Comparison of ENCODE assay signal across 1 cellular context in the genomic region with DNA sequence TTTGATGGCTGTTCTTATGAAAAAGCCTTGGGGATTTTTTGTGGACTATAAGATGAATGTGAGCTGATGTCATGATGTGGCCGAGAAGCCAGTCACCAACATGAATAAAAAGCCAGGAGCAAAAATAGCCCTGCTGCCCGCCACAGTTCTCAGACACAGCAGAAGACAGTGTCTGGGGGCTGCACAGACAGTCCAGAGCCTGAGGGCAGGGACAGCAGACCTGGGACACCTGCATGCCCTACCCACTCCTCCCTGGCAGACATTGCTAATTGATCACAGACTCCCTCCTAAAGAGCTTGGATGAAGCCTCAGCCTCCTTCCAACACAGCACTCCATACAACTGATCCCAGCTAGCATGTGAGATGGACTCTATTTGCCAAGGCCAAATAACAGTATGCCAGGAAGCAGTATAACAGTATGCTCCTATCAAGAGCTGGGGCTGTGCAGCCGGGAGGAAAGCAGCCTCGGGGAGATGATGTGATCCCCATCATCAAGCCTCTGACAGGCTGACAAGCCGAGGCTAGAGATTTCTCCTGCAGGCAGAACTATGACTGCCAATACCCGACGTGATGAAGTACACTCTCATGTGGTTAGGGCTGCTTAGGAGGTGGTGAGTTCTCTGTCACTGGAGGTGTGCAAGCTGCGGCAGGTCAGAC.
A peak's percentile ranks its signal among the peaks of the same experiment; 100 is the strongest.
TF ChIP-seq lines count a peak whose summit lies in the region.

No MANE protein-coding gene starts in this region.

TF ChIP-seq in K562, 482 proteins besides CTCF, POLR2A, EP300 and RAD21 (continued from another document and continues in another):
- peak in 1 of 3 experiments; percentile 6 for TF ChIP-seq YY1 (IDR thresholded peaks at IDR 0.05; ENCODE audit: borderline replicate concordance in 1 of 3, control insufficient read depth in 1 of 3, extremely low read depth in 1 of 3, insufficient read depth in 3 of 3, insufficient read length in 1 of 3, insufficient replicate concordance in 2 of 3, low read depth in 1 of 3, low read length in 2 of 3)
- TF ChIP-seq KDM1A (IDR thresholded peaks at IDR 0.05) = no peak
- peak; percentile 26 for TF ChIP-seq MEIS2 (IDR thresholded peaks at IDR 0.05; ENCODE audit: partially characterized antibody)
- TF ChIP-seq PPARD (CRISPR knock-in tag; IDR thresholded peaks at IDR 0.05) = no peak
- peak; percentile 98 for TF ChIP-seq ZBTB17 (CRISPR knock-in tag; IDR thresholded peaks at IDR 0.05)
- TF ChIP-seq, protein P1, sequence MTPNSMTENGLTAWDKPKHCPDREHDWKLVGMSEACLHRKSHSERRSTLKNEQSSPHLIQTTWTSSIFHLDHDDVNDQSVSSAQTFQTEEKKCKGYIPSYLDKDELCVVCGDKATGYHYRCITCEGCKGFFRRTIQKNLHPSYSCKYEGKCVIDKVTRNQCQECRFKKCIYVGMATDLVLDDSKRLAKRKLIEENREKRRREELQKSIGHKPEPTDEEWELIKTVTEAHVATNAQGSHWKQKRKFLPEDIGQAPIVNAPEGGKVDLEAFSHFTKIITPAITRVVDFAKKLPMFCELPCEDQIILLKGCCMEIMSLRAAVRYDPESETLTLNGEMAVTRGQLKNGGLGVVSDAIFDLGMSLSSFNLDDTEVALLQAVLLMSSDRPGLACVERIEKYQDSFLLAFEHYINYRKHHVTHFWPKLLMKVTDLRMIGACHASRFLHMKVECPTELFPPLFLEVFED (CRISPR knock-in tag; conservative IDR thresholded peaks at IDR 0.05) = no peak
- 0 out of 2 replicates have a peak, but pooled peaks have one; percentile 43 for TF ChIP-seq HDAC2 (IDR thresholded peaks at IDR 0.05)
- TF ChIP-seq, protein P2, sequence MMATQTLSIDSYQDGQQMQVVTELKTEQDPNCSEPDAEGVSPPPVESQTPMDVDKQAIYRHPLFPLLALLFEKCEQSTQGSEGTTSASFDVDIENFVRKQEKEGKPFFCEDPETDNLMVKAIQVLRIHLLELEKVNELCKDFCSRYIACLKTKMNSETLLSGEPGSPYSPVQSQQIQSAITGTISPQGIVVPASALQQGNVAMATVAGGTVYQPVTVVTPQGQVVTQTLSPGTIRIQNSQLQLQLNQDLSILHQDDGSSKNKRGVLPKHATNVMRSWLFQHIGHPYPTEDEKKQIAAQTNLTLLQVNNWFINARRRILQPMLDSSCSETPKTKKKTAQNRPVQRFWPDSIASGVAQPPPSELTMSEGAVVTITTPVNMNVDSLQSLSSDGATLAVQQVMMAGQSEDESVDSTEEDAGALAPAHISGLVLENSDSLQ (IDR thresholded peaks at IDR 0.05) = peak; percentile 54; the same call in 1 of the 2 replicates
- TF ChIP-seq, protein P3, sequence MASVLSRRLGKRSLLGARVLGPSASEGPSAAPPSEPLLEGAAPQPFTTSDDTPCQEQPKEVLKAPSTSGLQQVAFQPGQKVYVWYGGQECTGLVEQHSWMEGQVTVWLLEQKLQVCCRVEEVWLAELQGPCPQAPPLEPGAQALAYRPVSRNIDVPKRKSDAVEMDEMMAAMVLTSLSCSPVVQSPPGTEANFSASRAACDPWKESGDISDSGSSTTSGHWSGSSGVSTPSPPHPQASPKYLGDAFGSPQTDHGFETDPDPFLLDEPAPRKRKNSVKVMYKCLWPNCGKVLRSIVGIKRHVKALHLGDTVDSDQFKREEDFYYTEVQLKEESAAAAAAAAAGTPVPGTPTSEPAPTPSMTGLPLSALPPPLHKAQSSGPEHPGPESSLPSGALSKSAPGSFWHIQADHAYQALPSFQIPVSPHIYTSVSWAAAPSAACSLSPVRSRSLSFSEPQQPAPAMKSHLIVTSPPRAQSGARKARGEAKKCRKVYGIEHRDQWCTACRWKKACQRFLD (CRISPR knock-in tag; IDR thresholded peaks at IDR 0.05) = no peak
- TF ChIP-seq, protein P4, sequence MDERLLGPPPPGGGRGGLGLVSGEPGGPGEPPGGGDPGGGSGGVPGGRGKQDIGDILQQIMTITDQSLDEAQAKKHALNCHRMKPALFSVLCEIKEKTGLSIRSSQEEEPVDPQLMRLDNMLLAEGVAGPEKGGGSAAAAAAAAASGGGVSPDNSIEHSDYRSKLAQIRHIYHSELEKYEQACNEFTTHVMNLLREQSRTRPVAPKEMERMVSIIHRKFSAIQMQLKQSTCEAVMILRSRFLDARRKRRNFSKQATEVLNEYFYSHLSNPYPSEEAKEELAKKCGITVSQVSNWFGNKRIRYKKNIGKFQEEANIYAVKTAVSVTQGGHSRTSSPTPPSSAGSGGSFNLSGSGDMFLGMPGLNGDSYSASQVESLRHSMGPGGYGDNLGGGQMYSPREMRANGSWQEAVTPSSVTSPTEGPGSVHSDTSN (CRISPR knock-in tag; IDR thresholded peaks at IDR 0.05; ENCODE audit: low read depth) = no peak
- TF ChIP-seq, protein P4 (tag; conservative IDR thresholded peaks at IDR 0.05; ENCODE audit: low read depth) = no peak
- TF ChIP-seq ZNF184 (CRISPR knock-in tag; IDR thresholded peaks at IDR 0.05) = no peak
- TF ChIP-seq NELFE (IDR thresholded peaks at IDR 0.05; ENCODE audit: insufficient read depth, insufficient read length) = no peak
- no peak for TF ChIP-seq ZNF12 (CRISPR knock-in tag; IDR thresholded peaks at IDR 0.05)
- TF ChIP-seq WHSC1 (IDR thresholded peaks at IDR 0.05; ENCODE audit: low read length) = no peak
- TF ChIP-seq, protein P5, sequence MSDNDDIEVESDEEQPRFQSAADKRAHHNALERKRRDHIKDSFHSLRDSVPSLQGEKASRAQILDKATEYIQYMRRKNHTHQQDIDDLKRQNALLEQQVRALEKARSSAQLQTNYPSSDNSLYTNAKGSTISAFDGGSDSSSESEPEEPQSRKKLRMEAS (CRISPR knock-in tag; IDR thresholded peaks at IDR 0.05) = peak; percentile 9; the same call in 1 of the 2 replicates
- no peak for TF ChIP-seq SOX6 (IDR thresholded peaks at IDR 0.05)
- no peak for TF ChIP-seq ETV1 (tag; conservative IDR thresholded peaks at IDR 0.05; ENCODE audit: low read depth)
- TF ChIP-seq MEF2D (tag; conservative IDR thresholded peaks at IDR 0.05; ENCODE audit: low read depth) = no peak
- TF ChIP-seq ARHGAP35 (IDR thresholded peaks at IDR 0.05; ENCODE audit: partially characterized antibody) = no peak
- TF ChIP-seq ZBTB8A (IDR thresholded peaks at IDR 0.05; ENCODE audit: partially characterized antibody) = no peak
- TF ChIP-seq ARID1B (IDR thresholded peaks at IDR 0.05) = no peak
- TF ChIP-seq, protein P6, sequence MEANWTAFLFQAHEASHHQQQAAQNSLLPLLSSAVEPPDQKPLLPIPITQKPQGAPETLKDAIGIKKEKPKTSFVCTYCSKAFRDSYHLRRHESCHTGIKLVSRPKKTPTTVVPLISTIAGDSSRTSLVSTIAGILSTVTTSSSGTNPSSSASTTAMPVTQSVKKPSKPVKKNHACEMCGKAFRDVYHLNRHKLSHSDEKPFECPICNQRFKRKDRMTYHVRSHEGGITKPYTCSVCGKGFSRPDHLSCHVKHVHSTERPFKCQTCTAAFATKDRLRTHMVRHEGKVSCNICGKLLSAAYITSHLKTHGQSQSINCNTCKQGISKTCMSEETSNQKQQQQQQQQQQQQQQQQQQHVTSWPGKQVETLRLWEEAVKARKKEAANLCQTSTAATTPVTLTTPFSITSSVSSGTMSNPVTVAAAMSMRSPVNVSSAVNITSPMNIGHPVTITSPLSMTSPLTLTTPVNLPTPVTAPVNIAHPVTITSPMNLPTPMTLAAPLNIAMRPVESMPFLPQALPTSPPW (CRISPR knock-in tag; IDR thresholded peaks at IDR 0.05) = no peak
- TF ChIP-seq ZNF282 (CRISPR knock-in tag; IDR thresholded peaks at IDR 0.05) = no peak
- TF ChIP-seq DIDO1 (tag; IDR thresholded peaks at IDR 0.05; ENCODE audit: low read depth) = no peak
- no peak for TF ChIP-seq ZNF444 (CRISPR knock-in tag; IDR thresholded peaks at IDR 0.05)
- TF ChIP-seq ELF4 (CRISPR knock-in tag; IDR thresholded peaks at IDR 0.05) = no peak
- TF ChIP-seq, protein P7, sequence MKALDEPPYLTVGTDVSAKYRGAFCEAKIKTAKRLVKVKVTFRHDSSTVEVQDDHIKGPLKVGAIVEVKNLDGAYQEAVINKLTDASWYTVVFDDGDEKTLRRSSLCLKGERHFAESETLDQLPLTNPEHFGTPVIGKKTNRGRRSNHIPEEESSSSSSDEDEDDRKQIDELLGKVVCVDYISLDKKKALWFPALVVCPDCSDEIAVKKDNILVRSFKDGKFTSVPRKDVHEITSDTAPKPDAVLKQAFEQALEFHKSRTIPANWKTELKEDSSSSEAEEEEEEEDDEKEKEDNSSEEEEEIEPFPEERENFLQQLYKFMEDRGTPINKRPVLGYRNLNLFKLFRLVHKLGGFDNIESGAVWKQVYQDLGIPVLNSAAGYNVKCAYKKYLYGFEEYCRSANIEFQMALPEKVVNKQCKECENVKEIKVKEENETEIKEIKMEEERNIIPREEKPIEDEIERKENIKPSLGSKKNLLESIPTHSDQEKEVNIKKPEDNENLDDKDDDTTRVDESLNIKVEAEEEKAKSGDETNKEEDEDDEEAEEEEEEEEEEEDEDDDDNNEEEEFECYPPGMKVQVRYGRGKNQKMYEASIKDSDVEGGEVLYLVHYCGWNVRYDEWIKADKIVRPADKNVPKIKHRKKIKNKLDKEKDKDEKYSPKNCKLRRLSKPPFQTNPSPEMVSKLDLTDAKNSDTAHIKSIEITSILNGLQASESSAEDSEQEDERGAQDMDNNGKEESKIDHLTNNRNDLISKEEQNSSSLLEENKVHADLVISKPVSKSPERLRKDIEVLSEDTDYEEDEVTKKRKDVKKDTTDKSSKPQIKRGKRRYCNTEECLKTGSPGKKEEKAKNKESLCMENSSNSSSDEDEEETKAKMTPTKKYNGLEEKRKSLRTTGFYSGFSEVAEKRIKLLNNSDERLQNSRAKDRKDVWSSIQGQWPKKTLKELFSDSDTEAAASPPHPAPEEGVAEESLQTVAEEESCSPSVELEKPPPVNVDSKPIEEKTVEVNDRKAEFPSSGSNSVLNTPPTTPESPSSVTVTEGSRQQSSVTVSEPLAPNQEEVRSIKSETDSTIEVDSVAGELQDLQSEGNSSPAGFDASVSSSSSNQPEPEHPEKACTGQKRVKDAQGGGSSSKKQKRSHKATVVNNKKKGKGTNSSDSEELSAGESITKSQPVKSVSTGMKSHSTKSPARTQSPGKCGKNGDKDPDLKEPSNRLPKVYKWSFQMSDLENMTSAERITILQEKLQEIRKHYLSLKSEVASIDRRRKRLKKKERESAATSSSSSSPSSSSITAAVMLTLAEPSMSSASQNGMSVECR (CRISPR knock-in tag; IDR thresholded peaks at IDR 0.05) = 0 out of 2 replicates have a peak, but pooled peaks have one; percentile 47
- TF ChIP-seq, protein P8, sequence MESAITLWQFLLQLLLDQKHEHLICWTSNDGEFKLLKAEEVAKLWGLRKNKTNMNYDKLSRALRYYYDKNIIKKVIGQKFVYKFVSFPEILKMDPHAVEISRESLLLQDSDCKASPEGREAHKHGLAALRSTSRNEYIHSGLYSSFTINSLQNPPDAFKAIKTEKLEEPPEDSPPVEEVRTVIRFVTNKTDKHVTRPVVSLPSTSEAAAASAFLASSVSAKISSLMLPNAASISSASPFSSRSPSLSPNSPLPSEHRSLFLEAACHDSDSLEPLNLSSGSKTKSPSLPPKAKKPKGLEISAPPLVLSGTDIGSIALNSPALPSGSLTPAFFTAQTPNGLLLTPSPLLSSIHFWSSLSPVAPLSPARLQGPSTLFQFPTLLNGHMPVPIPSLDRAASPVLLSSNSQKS (CRISPR knock-in tag; IDR thresholded peaks at IDR 0.05) = no peak
- no peak for TF ChIP-seq HMGN3 (IDR thresholded peaks at IDR 0.05; ENCODE audit: borderline replicate concordance, extremely low read depth, insufficient read length, low read depth, low read length)
- TF ChIP-seq STAT5A (IDR thresholded peaks at IDR 0.05; ENCODE audit: borderline replicate concordance, low read length) = no peak
- 0 out of 2 replicates have a peak, but pooled peaks have one; percentile 17 for TF ChIP-seq L3MBTL2 (IDR thresholded peaks at IDR 0.05)
- TF ChIP-seq ZFP36 (IDR thresholded peaks at IDR 0.05; ENCODE audit: low read depth, low read length, partially characterized antibody) = no peak
- TF ChIP-seq, protein P9, sequence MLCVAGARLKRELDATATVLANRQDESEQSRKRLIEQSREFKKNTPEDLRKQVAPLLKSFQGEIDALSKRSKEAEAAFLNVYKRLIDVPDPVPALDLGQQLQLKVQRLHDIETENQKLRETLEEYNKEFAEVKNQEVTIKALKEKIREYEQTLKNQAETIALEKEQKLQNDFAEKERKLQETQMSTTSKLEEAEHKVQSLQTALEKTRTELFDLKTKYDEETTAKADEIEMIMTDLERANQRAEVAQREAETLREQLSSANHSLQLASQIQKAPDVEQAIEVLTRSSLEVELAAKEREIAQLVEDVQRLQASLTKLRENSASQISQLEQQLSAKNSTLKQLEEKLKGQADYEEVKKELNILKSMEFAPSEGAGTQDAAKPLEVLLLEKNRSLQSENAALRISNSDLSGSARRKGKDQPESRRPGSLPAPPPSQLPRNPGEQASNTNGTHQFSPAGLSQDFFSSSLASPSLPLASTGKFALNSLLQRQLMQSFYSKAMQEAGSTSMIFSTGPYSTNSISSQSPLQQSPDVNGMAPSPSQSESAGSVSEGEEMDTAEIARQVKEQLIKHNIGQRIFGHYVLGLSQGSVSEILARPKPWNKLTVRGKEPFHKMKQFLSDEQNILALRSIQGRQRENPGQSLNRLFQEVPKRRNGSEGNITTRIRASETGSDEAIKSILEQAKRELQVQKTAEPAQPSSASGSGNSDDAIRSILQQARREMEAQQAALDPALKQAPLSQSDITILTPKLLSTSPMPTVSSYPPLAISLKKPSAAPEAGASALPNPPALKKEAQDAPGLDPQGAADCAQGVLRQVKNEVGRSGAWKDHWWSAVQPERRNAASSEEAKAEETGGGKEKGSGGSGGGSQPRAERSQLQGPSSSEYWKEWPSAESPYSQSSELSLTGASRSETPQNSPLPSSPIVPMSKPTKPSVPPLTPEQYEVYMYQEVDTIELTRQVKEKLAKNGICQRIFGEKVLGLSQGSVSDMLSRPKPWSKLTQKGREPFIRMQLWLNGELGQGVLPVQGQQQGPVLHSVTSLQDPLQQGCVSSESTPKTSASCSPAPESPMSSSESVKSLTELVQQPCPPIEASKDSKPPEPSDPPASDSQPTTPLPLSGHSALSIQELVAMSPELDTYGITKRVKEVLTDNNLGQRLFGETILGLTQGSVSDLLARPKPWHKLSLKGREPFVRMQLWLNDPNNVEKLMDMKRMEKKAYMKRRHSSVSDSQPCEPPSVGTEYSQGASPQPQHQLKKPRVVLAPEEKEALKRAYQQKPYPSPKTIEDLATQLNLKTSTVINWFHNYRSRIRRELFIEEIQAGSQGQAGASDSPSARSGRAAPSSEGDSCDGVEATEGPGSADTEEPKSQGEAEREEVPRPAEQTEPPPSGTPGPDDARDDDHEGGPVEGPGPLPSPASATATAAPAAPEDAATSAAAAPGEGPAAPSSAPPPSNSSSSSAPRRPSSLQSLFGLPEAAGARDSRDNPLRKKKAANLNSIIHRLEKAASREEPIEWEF (CRISPR knock-in tag; IDR thresholded peaks at IDR 0.05) = no peak
- no peak for TF ChIP-seq ELF2 (CRISPR knock-in tag; IDR thresholded peaks at IDR 0.05)
- no peak for TF ChIP-seq FOXP1 (CRISPR knock-in tag; IDR thresholded peaks at IDR 0.05)
